12 cellular contexts compared by ENCODE assay signal in the genomic region with DNA sequence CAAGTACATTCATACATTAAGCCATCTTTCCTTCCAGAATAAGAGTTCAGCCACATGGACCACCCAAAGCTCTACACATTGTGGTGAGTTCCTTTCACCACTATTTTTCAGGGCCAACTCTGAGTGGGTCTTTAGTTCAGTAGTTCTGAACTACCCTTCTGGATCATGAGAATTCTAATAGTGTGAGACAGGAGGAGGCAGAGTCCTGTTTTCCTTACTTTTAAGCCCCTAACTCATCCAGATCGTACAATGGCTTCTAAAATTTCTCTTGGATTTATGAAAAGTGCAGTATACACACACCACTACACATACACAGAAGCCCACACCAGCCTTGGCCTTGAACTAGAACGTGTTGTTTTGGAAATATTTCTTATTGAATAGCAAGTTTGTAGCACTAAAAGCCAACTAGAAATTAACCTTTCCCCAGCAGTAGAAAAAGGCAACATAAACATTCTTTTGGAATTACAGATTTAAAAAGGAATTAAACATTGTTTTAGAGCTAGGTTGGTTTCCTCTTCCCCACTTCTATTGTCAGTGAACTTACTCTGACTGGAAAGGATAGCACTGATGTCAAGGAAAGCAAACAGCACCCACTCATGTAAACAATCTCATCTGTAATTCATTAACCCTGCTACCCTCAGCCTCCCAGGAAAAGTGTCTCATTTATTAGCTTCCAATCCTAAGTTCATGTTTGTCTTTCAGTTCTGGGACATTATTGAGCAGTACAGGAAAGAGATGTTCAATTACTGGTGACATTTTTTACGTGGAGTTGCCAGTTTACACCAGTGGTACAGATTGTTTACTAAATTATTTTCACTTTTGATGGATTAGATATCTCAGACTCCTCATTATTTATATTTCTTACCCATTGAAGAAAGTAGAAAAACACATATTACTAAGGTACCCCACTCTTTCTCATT.
DNase-seq lines count a peak whose midpoint lies in the region; ATAC-seq and TF ChIP-seq lines count a peak whose summit lies in the region.
"Had no signal": no experiment of that assay in that cellular context is flagged by ENCODE, and none has a peak within 500 bp of the region (broad histone marks: within the 10 kb centered on the region; RNA-seq: fewer than 3 reads in every experiment).

No MANE protein-coding gene starts in this region.

- H3K36me3 ChIP-seq in colonic mucosa (no peaks in the 10 kb centered on the region), stomach smooth muscle (ENCODE audit: control insufficient read depth in 2 of 2, insufficient read depth in 2 of 2, low read length in 2 of 2) (no peaks in the 10 kb centered on the region), HAP-1 (replicated peaks) (no peaks in the 10 kb centered on the region), psoas muscle (ENCODE audit: insufficient read depth in 1 of 2, low read depth in 1 of 2) (no peaks in the 10 kb centered on the region)
- H3K36me3 ChIP-seq: stomach had no signal

- no peaks in the 10 kb centered on the region for H3K27me3 ChIP-seq in colonic mucosa
- no peaks in the 10 kb centered on the region for H3K27me3 ChIP-seq in stomach smooth muscle (ENCODE audit: control insufficient read depth in 1 of 2, insufficient read depth in 2 of 2, low read length in 2 of 2)
- no peaks in the 10 kb centered on the region for H3K27me3 ChIP-seq in HAP-1 (ENCODE audit: low read depth)
- H3K27me3 ChIP-seq in psoas muscle (ENCODE audit: insufficient read depth in 3 of 3, low read length in 2 of 3): no peaks in the 10 kb centered on the region
- H3K27me3 ChIP-seq: stomach had no signal

- H3K9ac ChIP-seq in colonic mucosa (ENCODE audit: low read depth in 2 of 2, low read length in 2 of 2): no peak overlapping the region
- H3K9ac ChIP-seq in stomach smooth muscle (ENCODE audit: low read length in 2 of 2): peak overlapping the region in 1 of 2 donors; percentile 18

- WGBS in psoas muscle, 3 donors: 65 to 72% (median 66%) methylated on average over 3 of the region's 3 CpGs

- H3K36me3 Mint-ChIP-seq in natural killer cell treated with Interleukin-12 subunit alpha and Interleukin-12 subunit beta and Interleukin-15 and Interleukin-18, amount 100 ng/mL, for 72 hours: no peaks in the 10 kb centered on the region
- H3K36me3 Mint-ChIP-seq: activated naive CD8-positive, alpha-beta T cell; CD8-positive, alpha-beta T cell had no signal

- intact Hi-C loops in colonic mucosa (cut with DNase I): no loop called here
- intact Hi-C loops in psoas muscle (cut with DNase I): no loop called here

- peak overlapping the region; percentile 80 for H3K27ac ChIP-seq in colonic mucosa
- peak overlapping the region; percentile 32 for H3K27ac ChIP-seq in stomach smooth muscle (ENCODE audit: low read length)
- H3K27ac ChIP-seq in psoas muscle: no peak overlapping the region

- TF ChIP-seq CTCF in colonic mucosa (IDR thresholded peaks at IDR 0.05) (no peak), psoas muscle (IDR thresholded peaks at IDR 0.05) (no peak)

- ATAC-seq in left lobe of liver: peak; percentile 88
- no peak for ATAC-seq in psoas muscle
- ATAC-seq in natural killer cell treated with Interleukin-12 subunit alpha and Interleukin-12 subunit beta and Interleukin-15 and Interleukin-18, amount 100 ng/mL, for 72 hours: no peak
- ATAC-seq: CD8-positive, alpha-beta T cell had no signal

- DNase-seq in HT-29 (ENCODE audit: low spot score): peak; percentile 97
- peak; percentile 34 for DNase-seq in colonic mucosa
- no peak for DNase-seq in left lobe of liver (ENCODE audit: low spot score)
- DNase-seq in HAP-1 (ENCODE audit: low spot score in 2 of 2): no peak
- DNase-seq in psoas muscle: no peak
- DNase-seq in natural killer cell treated with Interleukin-12 subunit alpha and Interleukin-12 subunit beta and Interleukin-15 and Interleukin-18, amount 100 ng/mL, for 72 hours (ENCODE audit: low spot score): no peak
- DNase-seq: CD8-positive, alpha-beta T cell; KBM-7; NCI-H446 treated with DMSO at 0.1 percent for 48 hours; stomach had no signal

- H3K4me3 ChIP-seq in colonic mucosa: no peak overlapping the region
- no peak overlapping the region for H3K4me3 ChIP-seq in stomach smooth muscle (ENCODE audit: low read length in 2 of 2)
- no peak overlapping the region for H3K4me3 ChIP-seq in HAP-1
- H3K4me3 ChIP-seq in psoas muscle: no peak overlapping the region
- H3K4me3 ChIP-seq: stomach had no signal

- H3K4me1 Mint-ChIP-seq in natural killer cell treated with Interleukin-12 subunit alpha and Interleukin-12 subunit beta and Interleukin-15 and Interleukin-18, amount 100 ng/mL, for 72 hours (ENCODE audit: low read depth in 2 of 2): no peaks in the 10 kb centered on the region

- H3K4me1 ChIP-seq in colonic mucosa (peaks cover 4% of the 10 kb centered on the region), stomach smooth muscle (ENCODE audit: control insufficient read depth, insufficient read depth, low read length) (peaks cover 12% of the 10 kb centered on the region), HAP-1 (no peaks in the 10 kb centered on the region), psoas muscle (no peaks in the 10 kb centered on the region)

- in situ Hi-C loops in HAP-1 (cut with MboI; ENCODE audit: low sequenced_read_pairs): no loop called here

- H3K9me3 Mint-ChIP-seq in natural killer cell treated with Interleukin-12 subunit alpha and Interleukin-12 subunit beta and Interleukin-15 and Interleukin-18, amount 100 ng/mL, for 72 hours: no peaks in the 10 kb centered on the region

- H3K27ac Mint-ChIP-seq in natural killer cell treated with Interleukin-12 subunit alpha and Interleukin-12 subunit beta and Interleukin-15 and Interleukin-18, amount 100 ng/mL, for 72 hours: no peak overlapping the region
- H3K27ac Mint-ChIP-seq: activated naive CD8-positive, alpha-beta T cell; CD8-positive, alpha-beta T cell had no signal

- H3K9me3 ChIP-seq in colonic mucosa (no peaks in the 10 kb centered on the region), stomach smooth muscle (ENCODE audit: control insufficient read depth in 2 of 2, low read length in 2 of 2) (no peaks in the 10 kb centered on the region), HAP-1 (no peaks in the 10 kb centered on the region), psoas muscle (no peaks in the 10 kb centered on the region)
- H3K9me3 ChIP-seq: stomach had no signal

- no peaks in the 10 kb centered on the region for H3K27me3 Mint-ChIP-seq in natural killer cell treated with Interleukin-12 subunit alpha and Interleukin-12 subunit beta and Interleukin-15 and Interleukin-18, amount 100 ng/mL, for 72 hours
- H3K27me3 Mint-ChIP-seq: activated naive CD8-positive, alpha-beta T cell had no signal

- no peak overlapping the region for H3K4me3 Mint-ChIP-seq in natural killer cell treated with Interleukin-12 subunit alpha and Interleukin-12 subunit beta and Interleukin-15 and Interleukin-18, amount 100 ng/mL, for 72 hours
- H3K4me3 Mint-ChIP-seq: activated naive CD8-positive, alpha-beta T cell; CD8-positive, alpha-beta T cell had no signal

Comparison
In these comparisons a context has a peak if more than half of its experiments do, and no peak if none do; other contexts are left out.
1. DNase-seq: peak in HT-29 (single experiment) and colonic mucosa (single experiment); none in left lobe of liver (single experiment), HAP-1 (0 of 2), psoas muscle (0 of 2) and natural killer cell treated with Interleukin-12 subunit alpha and Interleukin-12 subunit beta and Interleukin-15 and Interleukin-18, amount 100 ng/mL, for 72 hours (single experiment).